In genomic region chr7:100603697-100604077, GRCh38 we compare ENCODE assay signal across 7 cellular contexts. TPM values are rescaled to one million over a fixed set of nuclear protein-coding genes. Genes with fewer than 3 reads are reported as not detected.
DNase-seq lines count a peak whose midpoint lies in the region; ATAC-seq, FAIRE-seq and TF ChIP-seq lines count a peak whose summit lies in the region.

No MANE protein-coding gene starts in this region.

- H3K9me3 ChIP-seq in GM23248 (ENCODE audit: low read depth) = no peaks in the 10 kb centered on the region
- no peaks in the 10 kb centered on the region for H3K9me3 ChIP-seq in PC-3 (ENCODE audit: low read length)
- no peaks in the 10 kb centered on the region for H3K9me3 ChIP-seq in pancreas

- intact Hi-C loops in PC-3 (cut with micrococcal nuclease) = loop anchor here (2.0 kb wide), 3 partner anchors 17 to 87 kb away; partner anchors contain the start of genes FBXO24, GNB2 and LRCH4
- intact Hi-C loops in pancreas (cut with DNase I) = no loop called here

- no peak for FAIRE-seq in pancreas (lab: Jason Lieb, UNC)

- H3K36me3 ChIP-seq in GM23248 (ENCODE audit: low read depth) (peaks cover 3% of the 10 kb centered on the region; the same call in 1 of the 2 replicates), PC-3 (ENCODE audit: low read depth, low read length) (no peaks in the 10 kb centered on the region), pancreas (no peaks in the 10 kb centered on the region)

- H3K27me3 ChIP-seq in GM23248 (replicated peaks; ENCODE audit: insufficient read depth) = no peaks in the 10 kb centered on the region
- no peaks in the 10 kb centered on the region for H3K27me3 ChIP-seq in PC-3 (ENCODE audit: low read length)
- no peaks in the 10 kb centered on the region for H3K27me3 ChIP-seq in pancreas

- H3F3A ChIP-seq in GM23248 (ENCODE audit: insufficient read depth) = peaks cover 23% of the 10 kb centered on the region; the same call in 1 of the 2 replicates
- no peaks in the 10 kb centered on the region for H3F3A ChIP-seq in PC-3 (ENCODE audit: low read length, unreplicated experiment)

- peak overlapping the region; percentile 66 for H3K27ac ChIP-seq in GM23248
- H3K27ac ChIP-seq in PC-3 (ENCODE audit: low read length) = no peak overlapping the region
- peak overlapping the region in 3 of 4 donors; percentile 46 to 58 (median 55) for H3K27ac ChIP-seq in pancreas

- ATAC-seq in PC-3 = no peak
- ATAC-seq in pancreas = peak in 2 of 4 donors; percentile 1 to 2

- DNase-seq in GM23248 = peak; percentile 59
- DNase-seq in PC-3 = no peak
- DNase-seq in epithelial cell of esophagus (ENCODE audit: low read depth) = no peak
- DNase-seq in pancreas = no peak
- DNase-seq in NCI-H226 = no peak
- no peak for DNase-seq in erythroblast (lab: John Stamatoyannopoulos, UW)
- DNase-seq in amniotic stem cell (lab: John Stamatoyannopoulos, UW) = no peak

- no TSS peak for BruUV-seq in PC-3 (replicated peaks; lab: Mats Ljungman, UMichigan)

- H3K9me2 ChIP-seq in GM23248 (ENCODE audit: insufficient read depth) (no peaks in the 10 kb centered on the region), PC-3 (replicated peaks; ENCODE audit: low read length) (no peaks in the 10 kb centered on the region)

- H3K79me2 ChIP-seq in GM23248 (ENCODE audit: insufficient read depth) = 0 out of 2 replicates have a peak, but pooled peaks cover 6% of the 10 kb centered on the region
- no peaks in the 10 kb centered on the region for H3K79me2 ChIP-seq in PC-3 (ENCODE audit: low read length)

- H3K9ac ChIP-seq in GM23248 (peak overlapping the region; percentile 79), PC-3 (ENCODE audit: low read length) (no peak overlapping the region)

- peak overlapping the region; percentile 49 for H2AFZ ChIP-seq in GM23248
- peak overlapping the region; percentile 74 for H2AFZ ChIP-seq in PC-3 (ENCODE audit: low read length)

- WGBS in GM23248 (ENCODE audit: low coverage in 1 of 2, low lambda C conversion rate in 2 of 2, missing lambda C conversion rate in 2 of 2), 2 experiments = 0 to 1% methylated on average over 13 to 15 of the region's 15 CpGs
- WGBS in pancreas, 2 donors = 23 to 24% methylated on average over 15 of the region's 15 CpGs

- peak overlapping the region; percentile 86 for H3K4me3 ChIP-seq in GM23248
- peak overlapping the region; percentile 54 for H3K4me3 ChIP-seq in PC-3 (ENCODE audit: low read length)
- H3K4me3 ChIP-seq in epithelial cell of esophagus (ENCODE audit: low read length) = peak overlapping the region; percentile 58
- H3K4me3 ChIP-seq in pancreas = peak overlapping the region; percentile 35 to 83 (median 52)

- CTCF ChIA-PET in PC-3 (lab: Charles Lee) = no interaction called here

- TF ChIP-seq POLR2A in erythroblast (IDR thresholded peaks at IDR 0.05; ENCODE audit: low read length) = no peak

- H4K20me1 ChIP-seq in GM23248 (ENCODE audit: insufficient read depth) (no peaks in the 10 kb centered on the region), PC-3 (ENCODE audit: low read length) (no peaks in the 10 kb centered on the region)

- in situ Hi-C loops in GM23248 (cut with MboI) = no loop called here

- H3K4me1 ChIP-seq in GM23248 (ENCODE audit: insufficient read depth) = no peaks in the 10 kb centered on the region
- H3K4me1 ChIP-seq in PC-3 (ENCODE audit: insufficient read depth, low read length) = peaks cover 24% of the 10 kb centered on the region
- peaks cover 0 to 3% (median 0%) of the 10 kb centered on the region in 3 donors for H3K4me1 ChIP-seq in pancreas

- H3K4me2 ChIP-seq in GM23248 (ENCODE audit: unreplicated experiment) (peak overlapping the region; percentile 96), PC-3 (ENCODE audit: low read length) (peak overlapping the region; percentile 82)

- POLR2A ChIA-PET in PC-3 (lab: Charles Lee; ENCODE audit: unreplicated experiment) = no interaction called here

- TF ChIP-seq CTCF in PC-3 (conservative IDR thresholded peaks at IDR 0.05; ENCODE audit: low read depth, low read length) (no peak), epithelial cell of esophagus (IDR thresholded peaks at IDR 0.05; ENCODE audit: insufficient read depth, low read depth, low read length, missing control alignments) (no peak), pancreas (IDR thresholded peaks at IDR 0.05) (no peak)

RNA-seq across cellular contexts. Expression of gene PCOLCE, which starts 1.5 kb away (rescaled TPM):
- total RNA-seq in GM23248 (2014; rRNA removed; shearing (Covaris generic)) = 211 and 267 TPM in 2 replicates
- polyA plus RNA-seq in GM23248 (2016; fragmentation: Nextera tagmentation; extraction: Ambion mirVana) = 536 and 544 TPM in 2 replicates
- 8.6 and 16.3 TPM in 2 replicates for total RNA-seq in PC-3 (2014; rRNA removed)
- total RNA-seq in pancreas = 10 to 100 TPM in 3 of 6 donors, 1 to 10 TPM in 3; 5.7 to 49.7 (median 15.6) TPM
- polyA plus RNA-seq in pancreas = 10 to 100 TPM; 31.7 to 39.0 TPM

RNA-seq across cellular contexts. Expression of gene MOSPD3, which starts 8.7 kb away (rescaled TPM):
- 14.0 and 17.5 TPM in 2 replicates for total RNA-seq in GM23248 (2014; rRNA removed; shearing (Covaris generic))
- polyA plus RNA-seq in GM23248 (2016; fragmentation: Nextera tagmentation; extraction: Ambion mirVana) = 26.5 and 27.1 TPM in 2 replicates
- 9.4 and 19.4 TPM in 2 replicates for total RNA-seq in PC-3 (2014; rRNA removed)
- 10 to 100 TPM in 3 of 6 donors, 1 to 10 TPM in 3; 6.8 to 10.7 (median 9.0) TPM for total RNA-seq in pancreas
- 10 to 100 TPM; 14.8 to 19.7 TPM for polyA plus RNA-seq in pancreas

RNA-seq across cellular contexts. Expression of gene FBXO24, which starts 17.6 kb away (rescaled TPM):
- 0.43 and 0.89 TPM in 2 replicates for total RNA-seq in GM23248 (2014; rRNA removed; shearing (Covaris generic))
- polyA plus RNA-seq in GM23248 (2016; fragmentation: Nextera tagmentation; extraction: Ambion mirVana) = 0.11 and 0.38 TPM in 2 replicates
- 0.40 TPM in 1 of 2 replicates, not detected in the other for total RNA-seq in PC-3 (2014; rRNA removed)
- total RNA-seq in pancreas = under 1 TPM; 0.31 to 0.88 (median 0.63) TPM
- 1 to 10 TPM; 1.9 to 2.0 TPM for polyA plus RNA-seq in pancreas

RNA-seq across cellular contexts. Expression of gene LRCH4, which starts 17.8 kb away (rescaled TPM):
- total RNA-seq in GM23248 (2014; rRNA removed; shearing (Covaris generic)) = 13.6 and 29.2 TPM in 2 replicates
- polyA plus RNA-seq in GM23248 (2016; fragmentation: Nextera tagmentation; extraction: Ambion mirVana) (11.0 and 12.9 TPM in 2 replicates), pancreas (100 to 1,000 TPM in 1 of 2 donors, 10 to 100 TPM in 1; 78.5 to 106 TPM)
- total RNA-seq in PC-3 (2014; rRNA removed) (15.6 and 28.7 TPM in 2 replicates), pancreas (10 to 100 TPM; 16.4 to 40.7 (median 23.3) TPM)

RNA-seq across cellular contexts. Expression of gene SAP25, which starts 30.0 kb away (rescaled TPM):
- not detected in 2 replicates for total RNA-seq in GM23248 (2014; rRNA removed; shearing (Covaris generic))
- 0.42 TPM in 1 of 2 replicates, not detected in the other for polyA plus RNA-seq in GM23248 (2016; fragmentation: Nextera tagmentation; extraction: Ambion mirVana)
- 0.22 and 0.52 TPM in 2 replicates for total RNA-seq in PC-3 (2014; rRNA removed)
- total RNA-seq in pancreas = 1 to 10 TPM in 3 of 6 donors, under 1 TPM in 3; 0.39 to 7.5 (median 1.0) TPM
- 10 to 100 TPM; 14.7 to 17.8 TPM for polyA plus RNA-seq in pancreas
